8 cellular contexts compared by ENCODE assay signal in the genomic region with DNA sequence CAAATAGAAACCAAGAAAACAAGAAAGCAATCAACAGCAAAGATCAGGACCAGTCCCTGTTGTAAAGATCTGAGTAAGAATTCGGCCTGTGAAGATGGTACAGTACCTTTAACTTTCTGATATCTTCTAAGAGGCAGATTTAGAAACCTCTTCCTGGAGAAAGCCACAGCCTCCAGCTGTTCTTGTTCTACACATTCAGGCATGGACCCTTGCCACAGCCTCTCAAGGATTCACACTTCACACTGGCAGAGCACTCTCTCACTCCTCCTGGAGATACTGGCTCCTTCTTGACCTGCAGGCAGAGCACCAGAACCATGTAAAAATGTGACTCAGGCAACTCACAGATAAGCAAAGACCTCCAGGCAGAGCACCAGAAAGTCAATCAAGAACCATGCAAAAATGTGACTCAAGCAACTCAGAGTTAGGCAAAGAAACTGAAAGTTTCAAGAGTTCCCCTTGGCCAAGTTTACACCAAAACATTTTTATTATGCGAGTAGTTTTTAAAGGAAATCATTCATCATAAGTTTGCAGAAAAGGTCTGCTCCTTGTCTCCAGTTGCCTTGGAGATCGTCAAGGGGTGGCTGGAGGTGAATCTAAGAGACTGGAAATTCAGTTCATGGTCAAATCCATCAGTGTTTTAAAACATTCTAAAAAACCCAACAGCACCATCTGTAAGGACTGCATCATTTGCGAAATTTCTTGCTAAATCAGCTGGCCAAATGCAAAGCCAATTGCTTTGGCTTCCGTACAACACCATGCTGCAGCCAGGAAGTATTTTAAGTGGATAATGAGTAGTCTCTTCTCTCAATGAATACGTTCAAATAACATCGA.
DNase-seq lines count a peak whose midpoint lies in the region; ATAC-seq and TF ChIP-seq lines count a peak whose summit lies in the region.

No MANE protein-coding gene starts in this region.

- peak in 1 of 2 donors; percentile 59 for TF ChIP-seq EP300 in tibial nerve (IDR thresholded peaks at IDR 0.05)

- H3K27ac ChIP-seq in OCI-LY3 (ENCODE audit: low read length), result peak overlapping the region; percentile 65
- no peak overlapping the region for H3K27ac ChIP-seq in brain microvascular endothelial cell
- H3K27ac ChIP-seq in tibial nerve, result peak overlapping the region in 3 of 4 donors; percentile 4 to 38 (median 36)

- DNase-seq in BJ (ENCODE audit: low read depth), result peak; percentile 61
- peak; percentile 76 for DNase-seq in brain microvascular endothelial cell
- peak in 1 of 2 donors; percentile 59 for DNase-seq in tibial nerve (ENCODE audit: low spot score in 2 of 2)
- no peak for DNase-seq in glomerular visceral epithelial cell (ENCODE audit: extremely low spot score)

- ATAC-seq in GM18873 (IDR thresholded peaks at IDR 0.05; ENCODE audit: low FRiP score, unreplicated experiment) (peak; percentile 64), HG03066 (IDR thresholded peaks at IDR 0.05; ENCODE audit: low read depth, unreplicated experiment) (peak; percentile 54)

- peak overlapping the region; percentile 57 for H3K4me2 ChIP-seq in OCI-LY3 (ENCODE audit: low read length)

- CTCF ChIA-PET in BJ (lab: Yijun Ruan, JAX), result interaction anchor here (1.2 kb wide), 1 partner anchor 25 kb away, joined by 3 read pairs; no protein-coding TSS in a partner anchor

- 25 to 29% methylated on average over 7 of the region's 7 CpGs for WGBS in tibial nerve, 2 donors

- H3K9ac ChIP-seq in OCI-LY3 (ENCODE audit: low read length), result no peak overlapping the region

- no peaks in the 10 kb centered on the region for H3K9me3 ChIP-seq in OCI-LY3 (ENCODE audit: insufficient read depth, low read length)
- H3K9me3 ChIP-seq in mononuclear cell (ENCODE audit: low read depth, low read length), result no peaks in the 10 kb centered on the region
- no peaks in the 10 kb centered on the region for H3K9me3 ChIP-seq in tibial nerve

- H3K4me3 ChIP-seq in BJ (ENCODE audit: low read depth, low read length), result no peak overlapping the region
- H3K4me3 ChIP-seq in OCI-LY3 (ENCODE audit: low read length), result peak overlapping the region; percentile 37
- no peak overlapping the region for H3K4me3 ChIP-seq in brain microvascular endothelial cell (ENCODE audit: low read depth, low read length)
- H3K4me3 ChIP-seq in mononuclear cell (ENCODE audit: low read length), result peak overlapping the region; percentile 33
- peak overlapping the region in 1 of 4 donors; percentile 1 for H3K4me3 ChIP-seq in tibial nerve

- no peaks in the 10 kb centered on the region for H4K20me1 ChIP-seq in OCI-LY3 (ENCODE audit: insufficient read depth, low read length)

- peak overlapping the region; percentile 40; the same call in 1 of the 2 replicates for H2AFZ ChIP-seq in OCI-LY3 (ENCODE audit: low read depth, low read length)

- H3K27me3 ChIP-seq in BJ (ENCODE audit: control insufficient read depth, insufficient read depth, low read length) (no peaks in the 10 kb centered on the region), OCI-LY3 (ENCODE audit: low read depth, low read length) (no peaks in the 10 kb centered on the region), brain microvascular endothelial cell (replicated peaks) (no peaks in the 10 kb centered on the region), mononuclear cell (ENCODE audit: insufficient read depth, low read length) (no peaks in the 10 kb centered on the region), tibial nerve (no peaks in the 10 kb centered on the region)

- TF ChIP-seq POLR2A in tibial nerve (IDR thresholded peaks at IDR 0.05), result no peak

- in situ Hi-C loops in brain microvascular endothelial cell (cut with HindIII; ENCODE audit: low pct_ligation_motif_present, low sequenced_read_pairs), result no loop called here

- no peaks in the 10 kb centered on the region for H3K79me2 ChIP-seq in OCI-LY3 (ENCODE audit: low read length)

- peaks cover 39% of the 10 kb centered on the region for H3K4me1 ChIP-seq in OCI-LY3 (ENCODE audit: low read length)
- peaks cover 93% of the 10 kb centered on the region for H3K4me1 ChIP-seq in mononuclear cell (ENCODE audit: insufficient read depth, low read length)
- H3K4me1 ChIP-seq in tibial nerve, result peaks cover 0 to 33% (median 18%) of the 10 kb centered on the region in 4 donors

- POLR2A ChIA-PET in BJ (lab: Charles Lee), result interaction anchor here (0.6 kb wide), 1 partner anchor 14 kb away, joined by 3 read pairs; no protein-coding TSS in a partner anchor

- no peak for TF ChIP-seq CTCF in BJ (IDR thresholded peaks at IDR 0.05; ENCODE audit: insufficient read depth, low read depth, low read length)
- no peak for TF ChIP-seq CTCF in OCI-LY3 (IDR thresholded peaks at IDR 0.05; ENCODE audit: low read depth, low read length)
- no peak for TF ChIP-seq CTCF in brain microvascular endothelial cell (IDR thresholded peaks at IDR 0.05; ENCODE audit: low read depth, low read length, missing control alignments)
- TF ChIP-seq CTCF in tibial nerve (IDR thresholded peaks at IDR 0.05), result no peak

- no peaks in the 10 kb centered on the region for H3K36me3 ChIP-seq in BJ (ENCODE audit: control insufficient read depth, insufficient read depth, low read length)
- no peaks in the 10 kb centered on the region for H3K36me3 ChIP-seq in OCI-LY3 (replicated peaks; ENCODE audit: low read depth, low read length)
- H3K36me3 ChIP-seq in brain microvascular endothelial cell (replicated peaks), result no peaks in the 10 kb centered on the region
- H3K36me3 ChIP-seq in tibial nerve, result no peaks in the 10 kb centered on the region

Comparison
In these comparisons a context has a peak if more than half of its experiments do, and no peak if none do; other contexts are left out.
1. H3K4me3 ChIP-seq: peak in OCI-LY3 (single experiment) and mononuclear cell (single experiment); none in BJ (single experiment) and brain microvascular endothelial cell (single experiment).